22 cellular contexts compared by ENCODE assay signal in genomic region chr10:27547482-27547881, GRCh38.
"Had no signal": no experiment of that assay in that cellular context is flagged by ENCODE, and none has a peak within 500 bp of the region (broad histone marks: within the 10 kb centered on the region; RNA-seq: fewer than 3 reads in every experiment).

No MANE protein-coding gene starts in this region.

- H3K27ac Mint-ChIP-seq: activated CD4-positive, alpha-beta T cell treated with anti-CD3 and anti-CD28 coated beads for 36 hours; activated naive CD4-positive, alpha-beta T cell treated with anti-CD3 and anti-CD28 coated beads for 36 hours; activated naive CD8-positive, alpha-beta T cell treated with anti-CD3 and anti-CD28 coated beads, Interleukin-2, amount 10 ng/mL, durations not matched to agents 7 days and 5 days; T-cell; T-helper 2 cell treated with Interferon-gamma antibody and Interleukin-4, amounts not matched to agents 5 μg/mL and 100 μg/mL, for 36 hours had no signal

- ATAC-seq: activated CD4-positive, alpha-beta T cell treated with anti-CD3 and anti-CD28 coated beads for 36 hours; gastroesophageal sphincter; left colon; psoas muscle; T-cell; upper lobe of right lung had no signal

- H3K9me3 ChIP-seq: gastroesophageal sphincter, psoas muscle, right atrium auricular region, spleen, upper lobe of right lung had no signal

- H3K9me3 Mint-ChIP-seq: activated naive CD4-positive, alpha-beta T cell treated with anti-CD3 and anti-CD28 coated beads for 36 hours; activated naive CD8-positive, alpha-beta T cell treated with anti-CD3 and anti-CD28 coated beads, Interleukin-2, amount 10 ng/mL, durations not matched to agents 7 days and 5 days; T-cell; T-helper 2 cell treated with Interferon-gamma antibody and Interleukin-4, amounts not matched to agents 5 μg/mL and 100 μg/mL, for 36 hours had no signal

- H3K4me1 ChIP-seq: gastroesophageal sphincter, psoas muscle, right atrium auricular region, spleen, upper lobe of right lung had no signal

- H3K4me3 ChIP-seq: gastroesophageal sphincter, psoas muscle, right atrium auricular region, spleen, upper lobe of right lung had no signal

- H3K27me3 ChIP-seq: gastroesophageal sphincter, right atrium auricular region, spleen, upper lobe of right lung had no signal

- H3K4me3 Mint-ChIP-seq: activated CD4-positive, alpha-beta T cell treated with anti-CD3 and anti-CD28 coated beads for 36 hours; activated naive CD4-positive, alpha-beta T cell treated with anti-CD3 and anti-CD28 coated beads for 36 hours; activated naive CD8-positive, alpha-beta T cell treated with anti-CD3 and anti-CD28 coated beads, Interleukin-2, amount 10 ng/mL, durations not matched to agents 7 days and 5 days; T-cell; T-helper 2 cell treated with Interferon-gamma antibody and Interleukin-4, amounts not matched to agents 5 μg/mL and 100 μg/mL, for 36 hours had no signal

- H3K4me1 Mint-ChIP-seq: activated naive CD8-positive, alpha-beta T cell treated with anti-CD3 and anti-CD28 coated beads, Interleukin-2, amount 10 ng/mL, durations not matched to agents 7 days and 5 days had no signal

- H3K27me3 Mint-ChIP-seq: activated CD4-positive, alpha-beta T cell treated with anti-CD3 and anti-CD28 coated beads for 36 hours; activated naive CD8-positive, alpha-beta T cell treated with anti-CD3 and anti-CD28 coated beads, Interleukin-2, amount 10 ng/mL, durations not matched to agents 7 days and 5 days; T-cell had no signal

- DNase-seq: activated CD4-positive, alpha-beta T cell treated with anti-CD3 and anti-CD28 coated beads for 36 hours; activated CD4-positive, alpha-beta T cell treated with anti-CD3 and anti-CD28 coated beads, Interleukin-2, amount 50 U/mL, for 4 hours; activated CD8-positive, alpha-beta memory T cell treated with anti-CD3 and anti-CD28 coated beads, Interleukin-2, amount 50 U/mL, for 48 hours; activated effector memory CD4-positive, alpha-beta T cell treated with Interleukin-2 at 50 U/mL for 16 hours; activated naive CD4-positive, alpha-beta T cell treated with anti-CD3 and anti-CD28 coated beads for 36 hours; activated naive CD8-positive, alpha-beta T cell treated with anti-CD3 and anti-CD28 coated beads, Interleukin-2, amount 10 ng/mL, durations not matched to agents 7 days and 5 days; activated T-cell treated with anti-CD3 and anti-CD28 coated beads, Interleukin-2, amount 50 U/mL, for 48 hours; amniotic stem cell; head of caudate nucleus; hypothalamus; left colon; mesenchymal stem cell; psoas muscle; spleen; stimulated activated CD4-positive, alpha-beta T cell treated with anti-CD3 and anti-CD28 coated beads, Interleukin-4, amount 100 ng/mL, for 1 hour; stimulated activated naive CD4-positive, alpha-beta T cell treated with Interleukin-2 at 50 U/mL for 16 hours; T-cell; upper lobe of right lung had no signal

- H3K27ac ChIP-seq: epithelial cell of prostate, gastroesophageal sphincter, psoas muscle, right atrium auricular region, spleen, upper lobe of right lung had no signal
